Comparison of ENCODE assay signal across 28 cellular contexts in genomic region chr15:85932391-85932790, GRCh38.
"Had no signal": no experiment of that assay in that cellular context is flagged by ENCODE, and none has a peak within 500 bp of the region (broad histone marks: within the 10 kb centered on the region; RNA-seq: fewer than 3 reads in every experiment).

No MANE protein-coding gene starts in this region.

- DNase-seq: colonic mucosa; cortex of kidney; dermis blood vessel endothelial cell; dorsolateral prefrontal cortex; effector CD4-positive, alpha-beta T cell; effector CD8-positive, alpha-beta T cell; effector memory CD4-positive, alpha-beta T cell; effector memory CD8-positive, alpha-beta T cell; endodermal cell; erythroblast; esophagus squamous epithelium; foreskin fibroblast; foreskin keratinocyte; foreskin melanocyte; gastrocnemius medialis; glutamatergic neuron; head of caudate nucleus; heart left ventricle; heart right ventricle had no signal

- H3K4me3 ChIP-seq: colonic mucosa, coronary artery, dorsolateral prefrontal cortex, esophagus muscularis mucosa, esophagus squamous epithelium, gastrocnemius medialis, gastroesophageal sphincter, heart left ventricle, heart right ventricle, hepatocyte had no signal

- H3K4me2 ChIP-seq: hepatocyte had no signal

- H2AFZ ChIP-seq: hepatocyte had no signal

- H3K9me3 ChIP-seq: colonic mucosa, esophagus muscularis mucosa, esophagus squamous epithelium, gastrocnemius medialis, gastroesophageal sphincter, heart left ventricle had no signal

- FAIRE-seq: endometrium, endothelial cell of umbilical vein, frontal cortex had no signal

- H3K36me3 ChIP-seq: colonic mucosa, esophagus muscularis mucosa, esophagus squamous epithelium, gastrocnemius medialis, gastroesophageal sphincter, heart left ventricle, heart right ventricle had no signal

- H3K27me3 ChIP-seq: colonic mucosa, esophagus muscularis mucosa, esophagus squamous epithelium, foreskin keratinocyte, gastrocnemius medialis, gastroesophageal sphincter, hepatocyte had no signal

- H3K27ac ChIP-seq: colonic mucosa, coronary artery, dorsolateral prefrontal cortex, epithelial cell of prostate, esophagus muscularis mucosa, esophagus squamous epithelium, foreskin keratinocyte, gastrocnemius medialis, gastroesophageal sphincter, heart left ventricle, heart right ventricle, hepatocyte had no signal

- H3K4me1 ChIP-seq: colonic mucosa, esophagus muscularis mucosa, esophagus squamous epithelium, foreskin keratinocyte, gastrocnemius medialis, gastroesophageal sphincter, heart left ventricle, heart right ventricle had no signal

- ATAC-seq: effector memory CD8-positive, alpha-beta T cell; esophagus mucosa; foreskin keratinocyte; gastrocnemius medialis; gastroesophageal sphincter; heart left ventricle; heart right ventricle had no signal

- H3K79me2 ChIP-seq: hepatocyte had no signal
